28 cellular contexts compared by ENCODE assay signal in the genomic region with DNA sequence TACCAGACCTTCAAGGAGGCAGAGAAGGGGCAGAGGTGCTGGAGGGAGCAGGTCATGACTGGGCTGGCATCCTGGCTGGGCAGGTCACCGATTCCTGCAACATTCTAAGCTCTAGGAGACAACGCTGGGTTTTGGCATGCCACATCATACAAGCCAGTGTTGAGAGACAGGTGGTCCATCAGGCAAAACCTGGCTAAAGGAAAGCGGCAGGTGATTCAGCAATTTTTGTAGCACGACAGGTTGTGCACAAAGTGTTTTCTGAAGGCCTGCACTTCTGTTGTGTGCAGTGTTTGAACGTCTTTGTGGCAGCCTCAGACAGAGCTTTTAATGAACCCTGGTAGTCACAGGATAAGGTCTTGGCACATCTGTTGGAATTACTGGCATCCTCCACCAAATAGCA.
"Had no signal": no experiment of that assay in that cellular context is flagged by ENCODE, and none has a peak within 500 bp of the region (broad histone marks: within the 10 kb centered on the region; RNA-seq: fewer than 3 reads in every experiment).

No MANE protein-coding gene starts in this region.

- DNase-seq: activated CD4-positive, alpha-beta T cell treated with anti-CD3 and anti-CD28 coated beads, Interleukin-2, amount 50 U/mL, for 1 hour; activated CD4-positive, CD25-positive, alpha-beta regulatory T cell treated with anti-CD3 and anti-CD28 coated beads, Interleukin-2, amount 50 U/mL, for 72 hours; activated CD8-positive, alpha-beta T cell treated with anti-CD3 and anti-CD28 coated beads, Interleukin-2, amount 10 ng/mL, durations not matched to agents 7 days and 5 days; activated gamma-delta T cell; adrenal gland; central memory CD4-positive, alpha-beta T cell; dermis blood vessel endothelial cell; effector memory CD4-positive, alpha-beta T cell; gastrocnemius medialis; head of caudate nucleus; kidney; naive thymus-derived CD8-positive, alpha-beta T cell; retina; stimulated activated CD4-positive, alpha-beta T cell treated with anti-CD3 and anti-CD28 coated beads, Interleukin-12 subunit alpha, Interleukin-12 subunit beta, amount 100 ng/mL, for 4 hours; stimulated activated CD4-positive, alpha-beta T cell treated with anti-CD3 and anti-CD28 coated beads, Interleukin-4, amount 100 ng/mL, for 4 hours; stimulated activated naive CD8-positive, alpha-beta T cell treated with anti-CD3 and anti-CD28 coated beads, Interleukin-15, amount 100 ng/mL, for 72 hours; T-helper 1 cell; testis; upper lobe of left lung; WERI-Rb-1 had no signal

- H2AFZ ChIP-seq: neural progenitor cell had no signal

- H3K4me1 Mint-ChIP-seq: neural progenitor cell had no signal

- H3K27me3 Mint-ChIP-seq: activated naive CD4-positive, alpha-beta T cell treated with anti-CD3 and anti-CD28 coated beads, Interleukin-2, amount 50 U/mL, for 24 hours; naive thymus-derived CD8-positive, alpha-beta T cell; stimulated activated naive CD8-positive, alpha-beta T cell treated with anti-CD3 and anti-CD28 coated beads, Interleukin-15, amount 100 ng/mL, for 72 hours had no signal

- H3K4me2 ChIP-seq: neural progenitor cell had no signal

- H3K27me3 ChIP-seq: adrenal gland, ascending aorta, gastrocnemius medialis, neural progenitor cell, testis, upper lobe of left lung had no signal

- H3K27ac ChIP-seq: adrenal gland, ascending aorta, neural progenitor cell, testis, upper lobe of left lung, WERI-Rb-1 had no signal

- H3K9me3 ChIP-seq: adrenal gland, ascending aorta, gastrocnemius medialis, testis, upper lobe of left lung had no signal

- H3K36me3 Mint-ChIP-seq: activated naive CD4-positive, alpha-beta T cell treated with anti-CD3 and anti-CD28 coated beads, Interleukin-2, amount 50 U/mL, for 24 hours had no signal

- FAIRE-seq: endothelial cell of umbilical vein, kidney, TTC549 had no signal

- ATAC-seq: activated CD8-positive, alpha-beta T cell treated with anti-CD3 and anti-CD28 coated beads, Interleukin-2, amount 10 ng/mL, durations not matched to agents 7 days and 5 days; esophagus mucosa; gastrocnemius medialis; naive thymus-derived CD8-positive, alpha-beta T cell; stimulated activated naive CD8-positive, alpha-beta T cell treated with anti-CD3 and anti-CD28 coated beads, Interleukin-15, amount 100 ng/mL, for 72 hours had no signal

- H3K4me1 ChIP-seq: neural progenitor cell had no signal

- H3K4me3 ChIP-seq: adrenal gland, ascending aorta, gastrocnemius medialis, lung, neural progenitor cell, testis, upper lobe of left lung had no signal

- H3K27ac Mint-ChIP-seq: activated CD8-positive, alpha-beta T cell treated with anti-CD3 and anti-CD28 coated beads, Interleukin-2, amount 10 ng/mL, durations not matched to agents 7 days and 5 days; activated naive CD4-positive, alpha-beta T cell treated with anti-CD3 and anti-CD28 coated beads, Interleukin-2, amount 50 U/mL, for 24 hours; activated T-helper 1 cell treated with anti-CD3 and anti-CD28 coated beads, Interleukin-12 subunit alpha, Interleukin-12 subunit beta, Interleukin-2, Interleukin-4 antibody, amounts not matched to agents 30 ng/mL and 10 ng/mL and 1 ng/mL, durations not matched to agents 14 hours and 24 hours and 36 hours; neural progenitor cell had no signal

- H3K36me3 ChIP-seq: neural progenitor cell had no signal

- H3K9me3 Mint-ChIP-seq: activated naive CD4-positive, alpha-beta T cell treated with anti-CD3 and anti-CD28 coated beads, Interleukin-2, amount 50 U/mL, for 24 hours; activated T-helper 1 cell treated with anti-CD3 and anti-CD28 coated beads, Interleukin-12 subunit alpha, Interleukin-12 subunit beta, Interleukin-2, Interleukin-4 antibody, amounts not matched to agents 30 ng/mL and 10 ng/mL and 1 ng/mL, durations not matched to agents 14 hours and 24 hours and 36 hours; naive thymus-derived CD8-positive, alpha-beta T cell; neural progenitor cell; stimulated activated naive CD8-positive, alpha-beta T cell treated with anti-CD3 and anti-CD28 coated beads, Interleukin-15, amount 100 ng/mL, for 72 hours had no signal

- H3K9ac ChIP-seq: neural progenitor cell had no signal

- H3K4me3 Mint-ChIP-seq: activated CD8-positive, alpha-beta T cell treated with anti-CD3 and anti-CD28 coated beads, Interleukin-2, amount 10 ng/mL, durations not matched to agents 7 days and 5 days; activated naive CD4-positive, alpha-beta T cell treated with anti-CD3 and anti-CD28 coated beads, Interleukin-2, amount 50 U/mL, for 24 hours; activated T-helper 1 cell treated with anti-CD3 and anti-CD28 coated beads, Interleukin-12 subunit alpha, Interleukin-12 subunit beta, Interleukin-2, Interleukin-4 antibody, amounts not matched to agents 30 ng/mL and 10 ng/mL and 1 ng/mL, durations not matched to agents 14 hours and 24 hours and 36 hours; naive thymus-derived CD8-positive, alpha-beta T cell; neural progenitor cell; stimulated activated naive CD8-positive, alpha-beta T cell treated with anti-CD3 and anti-CD28 coated beads, Interleukin-15, amount 100 ng/mL, for 72 hours had no signal
